ENCODE assay signal across 31 cellular contexts in genomic region chr3:71621802-71622537, GRCh38.
"Had no signal": no experiment of that assay in that cellular context is flagged by ENCODE, and none has a peak within 500 bp of the region (broad histone marks: within the 10 kb centered on the region; RNA-seq: fewer than 3 reads in every experiment).

No MANE protein-coding gene starts in this region.

- H3K27ac ChIP-seq: adrenal gland, body of pancreas, breast epithelium, SJCRH30, SK-N-MC had no signal

- H3K27me3 ChIP-seq: adrenal gland, body of pancreas, breast epithelium, SJCRH30 had no signal

- H3K9me3 Mint-ChIP-seq: activated naive CD4-positive, alpha-beta T cell treated with anti-CD3 and anti-CD28 coated beads for 36 hours; activated T-cell treated with anti-CD3 and anti-CD28 coated beads, Interleukin-2, amount 50 U/mL, for 4 hours; activated T-helper 1 cell treated with anti-CD3 and anti-CD28 coated beads, Interleukin-12 subunit alpha, Interleukin-12 subunit beta, Interleukin-2, Interleukin-4 antibody, amounts not matched to agents 30 ng/mL and 10 ng/mL and 1 ng/mL, durations not matched to agents 14 hours and 24 hours and 36 hours had no signal

- H3K4me3 ChIP-seq: adrenal gland, body of pancreas, breast epithelium, SJCRH30, SK-N-MC had no signal

- H3K4me3 Mint-ChIP-seq: activated CD4-positive, alpha-beta T cell treated with anti-CD3 and anti-CD28 coated beads, Interleukin-2, amount 10 ng/mL, durations not matched to agents 24 days and 14 days; activated CD8-positive, alpha-beta T cell treated with anti-CD3 and anti-CD28 coated beads, Interleukin-2, amount 10 ng/mL, durations not matched to agents 7 days and 5 days; activated naive CD4-positive, alpha-beta T cell treated with anti-CD3 and anti-CD28 coated beads for 36 hours; activated T-cell treated with anti-CD3 and anti-CD28 coated beads, Interleukin-2, amount 50 U/mL, for 4 hours; activated T-helper 1 cell treated with anti-CD3 and anti-CD28 coated beads, Interleukin-12 subunit alpha, Interleukin-12 subunit beta, Interleukin-2, Interleukin-4 antibody, amounts not matched to agents 30 ng/mL and 10 ng/mL and 1 ng/mL, durations not matched to agents 14 hours and 24 hours and 36 hours had no signal

- H3K4me1 Mint-ChIP-seq: activated CD4-positive, alpha-beta T cell treated with anti-CD3 and anti-CD28 coated beads, Interleukin-2, amount 10 ng/mL, durations not matched to agents 24 days and 14 days had no signal

- H3K36me3 Mint-ChIP-seq: activated naive CD4-positive, alpha-beta T cell treated with anti-CD3 and anti-CD28 coated beads, Interleukin-2, amount 50 U/mL, for 72 hours had no signal

- DNase-seq: activated CD4-positive, alpha-beta T cell treated with anti-CD3 and anti-CD28 coated beads, Interleukin-2, amount 10 ng/mL, durations not matched to agents 24 days and 14 days; activated CD4-positive, alpha-beta T cell treated with anti-CD3 and anti-CD28 coated beads, Interleukin-2, amount 50 U/mL, for 48 hours; activated CD8-positive, alpha-beta memory T cell treated with anti-CD3 and anti-CD28 coated beads, Interleukin-2, amount 50 U/mL, for 4 hours; activated CD8-positive, alpha-beta T cell treated with anti-CD3 and anti-CD28 coated beads, Interleukin-2, amount 10 ng/mL, durations not matched to agents 7 days and 5 days; activated gamma-delta T cell treated with Interleukin-2 at 50 U/mL for 16 hours; activated naive CD4-positive, alpha-beta T cell treated with anti-CD3 and anti-CD28 coated beads for 36 hours; activated T-cell treated with anti-CD3 and anti-CD28 coated beads for 4 hours; activated T-cell treated with anti-CD3 and anti-CD28 coated beads, Interleukin-2, amount 50 U/mL, for 4 hours; adrenal gland; body of pancreas; caudate nucleus; cerebellar nuclear complex; Karpas-422; KBM-7; NCI-H1048; NCI-H1105 treated with DMSO at 0.1 percent for 48 hours; NCI-H1436; NCI-H1694; NCI-H1930; NCI-H2081 treated with DMSO at 0.1 percent for 48 hours; NCI-H226; NCI-H446 treated with DMSO at 0.1 percent for 48 hours; NCI-H748 treated with DMSO at 0.1 percent for 48 hours; NK-92 treated with Interleukin-12 subunit alpha and Interleukin-12 subunit beta, amount 100 ng/mL, for 24 hours; SHP77; SJCRH30; T1000 had no signal

- H3K9me3 ChIP-seq: adrenal gland, body of pancreas, breast epithelium, SJCRH30 had no signal

- ATAC-seq: activated CD8-positive, alpha-beta T cell treated with anti-CD3 and anti-CD28 coated beads, Interleukin-2, amount 10 ng/mL, durations not matched to agents 7 days and 5 days; activated naive CD4-positive, alpha-beta T cell treated with anti-CD3 and anti-CD28 coated beads, Interleukin-2, amount 50 U/mL, for 72 hours; activated T-cell treated with anti-CD3 and anti-CD28 coated beads, Interleukin-2, amount 50 U/mL, for 4 hours; body of pancreas had no signal

- H3K27ac Mint-ChIP-seq: activated CD4-positive, alpha-beta T cell treated with anti-CD3 and anti-CD28 coated beads, Interleukin-2, amount 10 ng/mL, durations not matched to agents 24 days and 14 days; activated CD8-positive, alpha-beta T cell treated with anti-CD3 and anti-CD28 coated beads, Interleukin-2, amount 10 ng/mL, durations not matched to agents 7 days and 5 days; activated naive CD4-positive, alpha-beta T cell treated with anti-CD3 and anti-CD28 coated beads for 36 hours; activated naive CD4-positive, alpha-beta T cell treated with anti-CD3 and anti-CD28 coated beads, Interleukin-2, amount 50 U/mL, for 72 hours; activated T-helper 1 cell treated with anti-CD3 and anti-CD28 coated beads, Interleukin-12 subunit alpha, Interleukin-12 subunit beta, Interleukin-2, Interleukin-4 antibody, amounts not matched to agents 30 ng/mL and 10 ng/mL and 1 ng/mL, durations not matched to agents 14 hours and 24 hours and 36 hours had no signal

- H3K36me3 ChIP-seq: adrenal gland, breast epithelium, SJCRH30 had no signal

- H3K4me1 ChIP-seq: adrenal gland, body of pancreas, breast epithelium, SJCRH30 had no signal

- H3K27me3 Mint-ChIP-seq: activated CD4-positive, alpha-beta T cell treated with anti-CD3 and anti-CD28 coated beads, Interleukin-2, amount 10 ng/mL, durations not matched to agents 24 days and 14 days had no signal
